In genomic region chr15:66898656-66899402, GRCh38 we compare ENCODE assay signal across 19 cellular contexts.
A peak's percentile ranks its signal among the peaks of the same experiment; 100 is the strongest.
DNase-seq lines count a peak whose midpoint lies in the region; ATAC-seq, FAIRE-seq and TF ChIP-seq lines count a peak whose summit lies in the region.
"Had no signal": no experiment of that assay in that cellular context is flagged by ENCODE, and none has a peak within 500 bp of the region (broad histone marks: within the 10 kb centered on the region; RNA-seq: fewer than 3 reads in every experiment).

No MANE protein-coding gene starts in this region.

- H2BK15ac ChIP-seq in H9 (ENCODE audit: low read depth, low read length), result no peak overlapping the region

- TF ChIP-seq EP300 in HepG2 (IDR thresholded peaks at IDR 0.05; ENCODE audit: low read depth in 2 of 2, low read length in 2 of 2), result no peak
- no peak for TF ChIP-seq EP300 in HepG2 (CRISPR knock-in tag; IDR thresholded peaks at IDR 0.05; ENCODE audit: borderline replicate concordance)
- TF ChIP-seq EP300 in sigmoid colon (IDR thresholded peaks at IDR 0.05), result no peak

- H2AK5ac ChIP-seq in H9 (ENCODE audit: insufficient read length, low read length), result no peak overlapping the region

- no TSS peak for BruUV-seq in HepG2 (replicated peaks; lab: Mats Ljungman, UMichigan)

- no peak overlapping the region for H3T11ph ChIP-seq in H9 (ENCODE audit: low read length)

- no peak for TF ChIP-seq POLR2A in HepG2 (IDR thresholded peaks at IDR 0.05; ENCODE audit: insufficient read depth in 1 of 2, low read depth in 2 of 2, low read length in 2 of 2)
- TF ChIP-seq POLR2A in sigmoid colon (IDR thresholded peaks at IDR 0.05), result no peak

- intact Hi-C loops in HepG2 (cut with micrococcal nuclease; ENCODE audit: unreplicated experiment) (no loop called here), sigmoid colon (cut with DNase I) (no loop called here)

- CTCF ChIA-PET in HepG2 (lab: Yijun Ruan, JAX; ENCODE audit: low intra/inter-chr PET ratio, low total read pairs), result no interaction called here

- H3K79me2 ChIP-seq in H9 (ENCODE audit: insufficient read depth, low read length) (no peaks in the 10 kb centered on the region), HepG2 (ENCODE audit: insufficient read depth, low read length) (no peaks in the 10 kb centered on the region)

- H3K27me3 Mint-ChIP-seq in H9 (ENCODE audit: low read depth), result peaks cover 1% of the 10 kb centered on the region
- H3K27me3 Mint-ChIP-seq: CD4-positive, alpha-beta T cell had no signal

- TF ChIP-seq CTCF in H9 (conservative IDR thresholded peaks at IDR 0.05) (no peak), HepG2 (CRISPR knock-in tag; IDR thresholded peaks at IDR 0.05) (no peak), sigmoid colon (IDR thresholded peaks at IDR 0.05) (no peak)

- H3K56ac ChIP-seq in H9 (ENCODE audit: insufficient read length, low read depth, low read length), result no peak overlapping the region

- H3K9me3 Mint-ChIP-seq in H9, result peaks cover 4 to 7% of the 10 kb centered on the region in 2 experiments; a peak in 3 of 5 replicates
- H3K9me3 Mint-ChIP-seq: CD4-positive, alpha-beta T cell; IgD-negative memory B cell had no signal

- TF ChIP-seq RAD21 in HepG2 (CRISPR knock-in tag; IDR thresholded peaks at IDR 0.05), result no peak

- H3K9ac ChIP-seq in H9 (ENCODE audit: extremely low read depth, insufficient read length, low read length), result no peak overlapping the region
- H3K9ac ChIP-seq in SK-N-MC (ENCODE audit: insufficient read length), result no peak overlapping the region
- H3K9ac ChIP-seq in HepG2 (ENCODE audit: insufficient read depth, low read depth, low read length), result no peak overlapping the region

- no peaks in the 10 kb centered on the region for H3K23me2 ChIP-seq in H9 (ENCODE audit: insufficient read length, low read depth, low read length, poor library complexity, severe bottlenecking)

- H3K4me1 ChIP-seq in H9 (ENCODE audit: insufficient read depth, low read length) (peaks cover 2% of the 10 kb centered on the region; the same call in 1 of the 2 replicates), HepG2 (ENCODE audit: insufficient read depth, low read length) (0 out of 2 replicates have a peak, but pooled peaks cover 10% of the 10 kb centered on the region), sigmoid colon (peaks cover 0 to 16% (median 0%) of the 10 kb centered on the region in 4 donors)

- H3K27me3 ChIP-seq in H9 (ENCODE audit: insufficient read depth, low read length), result no peaks in the 10 kb centered on the region; the same call in 1 of the 2 replicates
- H3K27me3 ChIP-seq in HepG2 (ENCODE audit: control insufficient read depth in 1 of 2, insufficient read depth in 2 of 2, low read length in 2 of 2), result peaks cover 0 to 13% of the 10 kb centered on the region in 2 experiments; a peak in 1 of 5 replicates
- H3K27me3 ChIP-seq in sigmoid colon, result no peaks in the 10 kb centered on the region

- no peaks in the 10 kb centered on the region for H3K79me1 ChIP-seq in H9 (ENCODE audit: insufficient read depth, low read depth, low read length, poor library complexity, severe bottlenecking)

- ATAC-seq in HepG2, result no peak

- no peak overlapping the region for H2BK20ac ChIP-seq in H9 (ENCODE audit: low read depth, low read length, poor library complexity, severe bottlenecking)

- no peak overlapping the region for H3K4me3 ChIP-seq in SK-N-MC
- H3K4me3 ChIP-seq in HepG2 (replicated peaks in 1 of 3; ENCODE audit: insufficient read depth in 1 of 3, low read depth in 2 of 3, low read length in 3 of 3), result no peak overlapping the region
- H3K4me3 ChIP-seq in sigmoid colon, result no peak overlapping the region

- no peak for FAIRE-seq in HepG2 (lab: Jason Lieb, UNC)
- FAIRE-seq: GM12892, H54 had no signal

- no peak overlapping the region for H3K4ac ChIP-seq in H9 (ENCODE audit: low read depth, low read length)

- H2AFZ ChIP-seq in H9 (ENCODE audit: low read length), result no peak overlapping the region
- H2AFZ ChIP-seq in HepG2 (ENCODE audit: low read length), result no peak overlapping the region

- H3K9me3 ChIP-seq in H9 (ENCODE audit: control insufficient read depth, low read depth, low read length) (no peaks in the 10 kb centered on the region), SK-N-MC (ENCODE audit: low read depth, low read length) (no peaks in the 10 kb centered on the region), HepG2 (ENCODE audit: low read length) (no peaks in the 10 kb centered on the region), sigmoid colon (no peaks in the 10 kb centered on the region)

- H2BK120ac ChIP-seq in H9 (ENCODE audit: low read depth, low read length, poor library complexity, severe bottlenecking), result no peak overlapping the region

- H3K36me3 Mint-ChIP-seq in H9 (ENCODE audit: insufficient read depth in 1 of 3, low read depth in 3 of 3), result no peaks in the 10 kb centered on the region

- no peak overlapping the region for H3K14ac ChIP-seq in H9 (ENCODE audit: insufficient read depth, low read length)

- no peak overlapping the region for H3K23ac ChIP-seq in H9 (ENCODE audit: insufficient read length, low read depth, low read length)

- H4K5ac ChIP-seq in H9 (ENCODE audit: insufficient read length, low read depth, low read length), result no peak overlapping the region

- no peak overlapping the region for H2BK12ac ChIP-seq in H9 (ENCODE audit: insufficient read length, low read depth, low read length)

- in situ Hi-C loops in HepG2 (cut with HindIII; ENCODE audit: extremely low pct_ligation_motif_present, low pct_unique_long_range_greater_than_20kb), result no loop called here

- whole genome bisulfite sequencing in H9 (ENCODE audit: extremely low coverage, insufficient read length, low lambda C conversion rate), result no CpG with 5 or more reads among the region's 5 CpGs
- 8% methylated on average over 2 of the region's 5 CpGs for WGBS in HepG2 (ENCODE audit: low lambda C conversion rate)
- WGBS in sigmoid colon, 2 donors, result 90 to 91% methylated on average over 5 of the region's 5 CpGs

- peak overlapping the region in 2 of 3 experiments; percentile 41 to 68; a peak in 2 of 7 replicates for H3K27ac Mint-ChIP-seq in H9
- H3K27ac Mint-ChIP-seq: B cell; CD4-positive, alpha-beta T cell; IgD-negative memory B cell had no signal

- H3K27ac ChIP-seq in H9 (ENCODE audit: insufficient read length, low read depth, low read length) (no peak overlapping the region), SK-N-MC (peak overlapping the region; percentile 33; the same call in 1 of the 2 replicates), HepG2 (ENCODE audit: extremely low read length, insufficient read depth, low read length) (no peak overlapping the region), sigmoid colon (no peak overlapping the region)

- DNase-seq in H9, result no peak
- no peak for DNase-seq in SK-N-MC (ENCODE audit: low read depth, low spot score)
- DNase-seq in HepG2 (ENCODE audit: low spot score), result no peak
- peak; percentile 57 for DNase-seq in sigmoid colon
- no peak for DNase-seq in superior temporal gyrus (ENCODE audit: extremely low spot score)
- no peak for DNase-seq in hepatic stellate cell (ENCODE audit: low spot score)
- no peak for DNase-seq in kidney glomerular epithelial cell (lab: John Stamatoyannopoulos, UW)
- DNase-seq: ACHN; CD4-positive, alpha-beta T cell; DMS79; GDM1; NCI-H1436 treated with DMSO at 0.1 percent for 48 hours; NCI-H2227 treated with DMSO at 0.1 percent for 48 hours; NCI-H526 treated with DMSO at 0.1 percent for 48 hours; Right ventricle myocardium superior had no signal

- H3K4me1 Mint-ChIP-seq in H9, result peaks cover 12 to 18% of the 10 kb centered on the region in 2 experiments

- H3K36me3 ChIP-seq in SK-N-MC (ENCODE audit: insufficient read depth, low read length) (no peaks in the 10 kb centered on the region), HepG2 (replicated peaks in 1 of 2; ENCODE audit: control insufficient read depth in 1 of 2, insufficient read depth in 2 of 2, low read length in 2 of 2) (no peaks in the 10 kb centered on the region), sigmoid colon (no peaks in the 10 kb centered on the region)

- H2BK5ac ChIP-seq in H9 (ENCODE audit: insufficient read length, low read length), result no peak overlapping the region

- POLR2A ChIA-PET in HepG2 (lab: Yijun Ruan, JAX), result no interaction called here

- H4K91ac ChIP-seq in H9 (ENCODE audit: insufficient read length, low read depth, low read length), result no peak overlapping the region

- H4K20me1 ChIP-seq in H9 (ENCODE audit: control insufficient read depth, insufficient read depth, insufficient read length) (no peaks in the 10 kb centered on the region), HepG2 (ENCODE audit: insufficient read depth, low read length) (no peaks in the 10 kb centered on the region)

- no peak overlapping the region for H3K4me2 ChIP-seq in H9 (ENCODE audit: insufficient read depth, insufficient read length, low read length)
- no peak overlapping the region for H3K4me2 ChIP-seq in HepG2 (ENCODE audit: low read depth, low read length)

- H3K4me3 Mint-ChIP-seq in H9, result no peak overlapping the region; a peak in 1 of 5 replicates
- H3K4me3 Mint-ChIP-seq: B cell; CD4-positive, alpha-beta T cell had no signal

- H4K8ac ChIP-seq in H9 (replicated peaks; ENCODE audit: insufficient read length, low read depth, low read length), result no peak overlapping the region

- H3K18ac ChIP-seq in H9 (ENCODE audit: insufficient read length, low read depth, low read length), result no peak overlapping the region

TF ChIP-seq in HepG2, 621 proteins besides CTCF, POLR2A, EP300 and RAD21:
- TF ChIP-seq TBL1XR1 (IDR thresholded peaks at IDR 0.05; ENCODE audit: borderline replicate concordance, low read length, partially characterized antibody), result no peak
- peak; percentile 40; the same call in 1 of the 2 replicates for TF ChIP-seq ZNF768 (CRISPR knock-in tag; IDR thresholded peaks at IDR 0.05)
